Comparison of ENCODE assay signal across 23 cellular contexts in genomic region chr5:146243217-146243616, GRCh38.
"Had no signal": no experiment of that assay in that cellular context is flagged by ENCODE, and none has a peak within 500 bp of the region (broad histone marks: within the 10 kb centered on the region; RNA-seq: fewer than 3 reads in every experiment).

No MANE protein-coding gene starts in this region.

- H3K4me3 ChIP-seq: adrenal gland, breast epithelium, Peyer's patch, SJCRH30 had no signal

- ATAC-seq: activated CD4-positive, CD25-positive, alpha-beta regulatory T cell treated with anti-CD3 and anti-CD28 coated beads, Interleukin-2, amount 50 U/mL, for 24 hours; activated CD8-positive, alpha-beta T cell treated with anti-CD3 and anti-CD28 coated beads for 36 hours; activated T-cell treated with anti-CD3 and anti-CD28 coated beads, Interleukin-2, amount 50 U/mL, for 72 hours had no signal

- H3K9ac ChIP-seq: SK-N-SH had no signal

- H3K4me1 ChIP-seq: breast epithelium, Peyer's patch, SJCRH30 had no signal

- DNase-seq: activated CD4-positive, alpha-beta T cell treated with anti-CD3 and anti-CD28 coated beads for 4 hours; activated CD8-positive, alpha-beta memory T cell treated with anti-CD3 and anti-CD28 coated beads, Interleukin-2, amount 50 U/mL, for 4 hours; activated CD8-positive, alpha-beta T cell treated with anti-CD3 and anti-CD28 coated beads for 36 hours; activated gamma-delta T cell treated with Interleukin-2 at 50 U/mL for 16 hours; activated naive CD4-positive, alpha-beta T cell treated with anti-CD3 and anti-CD28 coated beads, Interleukin-2, amount 10 ng/mL, durations not matched to agents 7 days and 5 days; activated naive CD8-positive, alpha-beta T cell treated with anti-CD3 and anti-CD28 coated beads for 36 hours; activated T-cell treated with anti-CD3 and anti-CD28 coated beads, Interleukin-2, amount 50 U/mL, for 72 hours; adrenal gland; anterior cingulate cortex; MM.1S; NCI-H1105; NCI-H1436; NCI-H1694 treated with DMSO at 0.1 percent for 48 hours; NCI-H2029 treated with DMSO at 0.1 percent for 48 hours; NCI-H345; NCI-H524; Peyer's patch; Right ventricle myocardium superior; SJCRH30; SK-N-SH; T-helper 1 cell had no signal

- H3K36me3 ChIP-seq: breast epithelium had no signal

- H3K9me3 ChIP-seq: adrenal gland, breast epithelium, Peyer's patch, SJCRH30, SK-N-SH had no signal

- H3K27me3 ChIP-seq: adrenal gland, breast epithelium, Peyer's patch, SJCRH30 had no signal
